Comparison of ENCODE assay signal across 11 cellular contexts in the genomic region with DNA sequence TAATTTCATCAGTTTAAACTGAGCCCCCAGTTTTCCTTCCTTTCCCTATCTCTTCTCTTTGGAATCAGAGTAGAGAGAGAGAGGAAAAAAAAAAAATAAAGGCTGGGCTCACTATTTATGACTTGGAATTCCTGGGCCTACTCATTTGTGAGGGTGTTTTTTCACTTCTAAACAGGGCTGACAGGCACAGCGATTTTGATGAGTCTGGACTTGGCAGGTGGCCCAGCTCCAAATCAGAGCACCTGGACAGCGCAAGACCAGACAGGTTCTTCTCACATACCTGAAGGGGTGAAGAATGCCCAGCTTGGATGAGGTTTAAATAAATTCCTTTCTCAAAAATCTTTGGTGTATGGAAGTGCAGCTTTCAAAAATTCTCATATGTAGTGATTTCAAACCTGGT.
DNase-seq lines count a peak whose midpoint lies in the region; ATAC-seq, FAIRE-seq and TF ChIP-seq lines count a peak whose summit lies in the region.
"Had no signal": no experiment of that assay in that cellular context is flagged by ENCODE, and none has a peak within 500 bp of the region (broad histone marks: within the 10 kb centered on the region; RNA-seq: fewer than 3 reads in every experiment).

No MANE protein-coding gene starts in this region.

- ATAC-seq in omental fat pad (ENCODE audit: low FRiP score) (peak; percentile 41), GM18870 (IDR thresholded peaks at IDR 0.05; ENCODE audit: unreplicated experiment) (no peak), sciatic nerve (no peak)

- peaks cover 64% of the 10 kb centered on the region for H3K4me1 ChIP-seq in endothelial cell of umbilical vein (ENCODE audit: control insufficient read depth, extremely low read depth, insufficient read depth, low read length)

- POLR2A ChIA-PET in endothelial cell of umbilical vein (lab: Charles Lee): no interaction called here

- H3K4me3 Mint-ChIP-seq in T-helper 2 cell treated with Interferon-gamma antibody and Interleukin-4, amounts not matched to agents 5 μg/mL and 100 μg/mL, for 36 hours: no peak overlapping the region

- FAIRE-seq in endothelial cell of umbilical vein (lab: Jason Lieb, UNC): no peak
- FAIRE-seq: colon, D721Med had no signal

- no peaks in the 10 kb centered on the region for H3K79me2 ChIP-seq in endothelial cell of umbilical vein (ENCODE audit: control insufficient read depth, insufficient read depth, low read length)

- no peaks in the 10 kb centered on the region for H3K9me1 ChIP-seq in endothelial cell of umbilical vein (replicated peaks; ENCODE audit: control insufficient read depth, extremely low read depth, insufficient read depth, low read length)

- CTCF ChIA-PET in endothelial cell of umbilical vein (lab: Charles Lee): interaction anchor here (0.6 to 1.5 kb wide), 6 partner anchors 9 to 122 kb away, joined by 3 to 5 read pairs (median 4); a partner anchor contains a TSS

- no peaks in the 10 kb centered on the region for H3K27me3 ChIP-seq in endothelial cell of umbilical vein (ENCODE audit: control insufficient read depth in 2 of 2, insufficient read depth in 2 of 2, low read length in 2 of 2)

- H3K4me2 ChIP-seq in endothelial cell of umbilical vein (ENCODE audit: insufficient read depth, low read length): no peak overlapping the region

- no TSS peak for BruUV-seq in endothelial cell of umbilical vein (replicated peaks; lab: Mats Ljungman, UMichigan)

- intact Hi-C loops in endothelial cell of umbilical vein (cut with micrococcal nuclease): loop anchor here (1.0 to 10.0 kb wide), 8 partner anchors 18 to 1733 kb away; a partner anchor contains a TSS
- intact Hi-C loops in sciatic nerve (cut with DNase I): no loop called here

- DNase-seq in COR-L47 (lab: John Stamatoyannopoulos, UW): peak; percentile 55
- peak; percentile 69 for DNase-seq in NCI-H345 (lab: John Stamatoyannopoulos, UW)
- no peak for DNase-seq in endothelial cell of umbilical vein (ENCODE audit: low read depth, low spot score)
- no peak for DNase-seq in omental fat pad (ENCODE audit: low spot score)
- DNase-seq in T-helper 2 cell treated with Interferon-gamma antibody and Interleukin-4, amounts not matched to agents 5 μg/mL and 100 μg/mL, for 36 hours (ENCODE audit: low spot score): no peak
- no peak for DNase-seq in NOMO-1 treated with dmso at 0.1 percent for 144 hours (lab: John Stamatoyannopoulos, UW; ENCODE audit: unreplicated experiment)
- DNase-seq in sciatic nerve (ENCODE audit: low spot score): no peak
- DNase-seq: activated CD4-positive, alpha-beta T cell treated with anti-CD3 and anti-CD28 coated beads, Interleukin-2, amount 50 U/mL, for 1 hour had no signal

- no peaks in the 10 kb centered on the region for H3K4me1 Mint-ChIP-seq in T-helper 2 cell treated with Interferon-gamma antibody and Interleukin-4, amounts not matched to agents 5 μg/mL and 100 μg/mL, for 36 hours (ENCODE audit: low read depth)

- H3K9me3 Mint-ChIP-seq in T-helper 2 cell treated with Interferon-gamma antibody and Interleukin-4, amounts not matched to agents 5 μg/mL and 100 μg/mL, for 36 hours: no peaks in the 10 kb centered on the region

- H3K36me3 ChIP-seq in endothelial cell of umbilical vein (ENCODE audit: control insufficient read depth in 2 of 2, extremely low read depth in 1 of 2, insufficient read depth in 2 of 2, low read length in 2 of 2): no peaks in the 10 kb centered on the region

- no peak overlapping the region for H2AFZ ChIP-seq in endothelial cell of umbilical vein (ENCODE audit: low read depth, low read length)

- no peak overlapping the region for H3K27ac Mint-ChIP-seq in T-helper 2 cell treated with Interferon-gamma antibody and Interleukin-4, amounts not matched to agents 5 μg/mL and 100 μg/mL, for 36 hours

- peak overlapping the region; percentile 89 for H3K27ac ChIP-seq in endothelial cell of umbilical vein (ENCODE audit: insufficient read depth, low read depth, low read length)

- H3K9ac ChIP-seq in endothelial cell of umbilical vein (replicated peaks; ENCODE audit: extremely low read depth, insufficient read depth, low read length): peak overlapping the region; percentile 16

- TF ChIP-seq CTCF in endothelial cell of umbilical vein (IDR thresholded peaks at IDR 0.05; ENCODE audit: extremely low read depth in 1 of 2, insufficient read depth in 1 of 2, low read depth in 1 of 2, low read length in 2 of 2): no peak
- TF ChIP-seq CTCF in omental fat pad (IDR thresholded peaks at IDR 0.05): no peak

- TF ChIP-seq POLR2A in endothelial cell of umbilical vein (IDR thresholded peaks at IDR 0.05; ENCODE audit: low read depth, low read length): no peak

- no peak overlapping the region for H3K4me3 ChIP-seq in endothelial cell of umbilical vein (replicated peaks in 1 of 3; ENCODE audit: insufficient read depth in 1 of 3, low read depth in 1 of 3, low read length in 3 of 3)

- dilution Hi-C loops in endothelial cell of umbilical vein (cut with MboI; ENCODE audit: extremely low pct_ligation_motif_present, low sequenced_read_pairs): no loop called here

- H4K20me1 ChIP-seq in endothelial cell of umbilical vein (replicated peaks; ENCODE audit: control insufficient read depth, extremely low read depth, insufficient read depth, low read length): no peaks in the 10 kb centered on the region

- H3K36me3 Mint-ChIP-seq in T-helper 2 cell treated with Interferon-gamma antibody and Interleukin-4, amounts not matched to agents 5 μg/mL and 100 μg/mL, for 36 hours (ENCODE audit: low read depth): no peaks in the 10 kb centered on the region

- no peaks in the 10 kb centered on the region for H3K9me3 ChIP-seq in endothelial cell of umbilical vein (replicated peaks; ENCODE audit: control insufficient read depth, insufficient read depth, low read length)

- peaks cover 16% of the 10 kb centered on the region for H3K27me3 Mint-ChIP-seq in T-helper 2 cell treated with Interferon-gamma antibody and Interleukin-4, amounts not matched to agents 5 μg/mL and 100 μg/mL, for 36 hours (ENCODE audit: low read depth)

TF ChIP-seq in endothelial cell of umbilical vein, 7 proteins besides CTCF, POLR2A, EP300 and RAD21:
- TF ChIP-seq POLR2AphosphoS5 (IDR thresholded peaks at IDR 0.05; ENCODE audit: insufficient read depth, low read depth, low read length) (no peak), FOS (IDR thresholded peaks at IDR 0.05; ENCODE audit: borderline replicate concordance, insufficient read depth, low read length) (no peak), GATA2 (IDR thresholded peaks at IDR 0.05; ENCODE audit: insufficient read depth, insufficient read length, low read depth, low read length) (no peak), MYC (IDR thresholded peaks at IDR 0.05; ENCODE audit: low read depth, low read length) (no peak), EZH2 (IDR thresholded peaks at IDR 0.05; ENCODE audit: borderline replicate concordance, low read depth, low read length, severe bottlenecking) (no peak), JUN (IDR thresholded peaks at IDR 0.05; ENCODE audit: borderline replicate concordance, insufficient read depth, insufficient read length, low read depth) (no peak)
- TF ChIP-seq, protein P1, sequence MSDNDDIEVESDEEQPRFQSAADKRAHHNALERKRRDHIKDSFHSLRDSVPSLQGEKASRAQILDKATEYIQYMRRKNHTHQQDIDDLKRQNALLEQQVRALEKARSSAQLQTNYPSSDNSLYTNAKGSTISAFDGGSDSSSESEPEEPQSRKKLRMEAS (IDR thresholded peaks at IDR 0.05; ENCODE audit: insufficient read depth, insufficient read length): no peak

Comparison
In these comparisons a context has a peak if more than half of its experiments do, and no peak if none do; other contexts are left out.
1. DNase-seq: peak in COR-L47 (single experiment) and NCI-H345 (single experiment); none in endothelial cell of umbilical vein (single experiment), omental fat pad (single experiment), T-helper 2 cell treated with Interferon-gamma antibody and Interleukin-4, amounts not matched to agents 5 μg/mL and 100 μg/mL, for 36 hours (single experiment), NOMO-1 treated with dmso at 0.1 percent for 144 hours (single experiment) and sciatic nerve (single experiment).